Comparison of ENCODE assay signal across 9 cellular contexts in the genomic region with DNA sequence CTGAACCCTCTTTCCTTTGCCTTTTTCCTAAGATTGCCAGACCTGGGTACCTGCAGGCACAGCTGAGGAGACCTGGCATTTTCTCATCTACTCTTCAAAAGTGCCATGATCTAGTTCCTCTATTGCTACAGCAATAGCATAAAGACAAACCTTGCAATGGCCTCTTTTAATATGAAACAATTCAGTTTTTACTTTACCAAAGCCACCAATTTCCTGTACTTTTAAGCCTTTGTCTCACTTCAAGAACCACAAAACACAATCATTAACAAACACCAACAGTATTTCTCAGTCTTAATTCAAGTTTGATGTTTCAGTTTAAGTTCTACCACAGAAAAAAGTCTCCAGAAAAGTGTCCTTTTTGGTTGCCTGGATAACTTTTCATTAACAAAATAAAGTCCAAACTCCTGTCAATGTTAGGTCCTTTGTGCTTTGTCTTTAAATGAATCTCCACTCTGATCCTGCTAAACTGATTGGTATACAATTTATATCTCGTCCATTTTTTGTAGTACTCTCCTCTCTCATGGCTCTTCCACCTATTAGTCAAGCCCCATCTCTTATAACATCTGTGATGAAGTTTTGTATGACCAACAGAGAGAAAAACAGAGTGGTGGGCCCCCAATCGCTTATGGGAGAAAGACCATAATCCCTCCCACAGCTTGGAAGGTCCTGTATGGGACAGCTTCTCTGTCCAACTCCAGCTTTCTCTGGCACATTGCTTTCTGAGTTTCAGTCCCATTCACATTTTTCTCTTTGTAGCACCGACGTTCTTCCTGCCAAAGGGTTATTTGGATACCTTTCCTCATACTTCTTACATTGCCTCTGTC. TPM values are rescaled to one million over a fixed set of nuclear protein-coding genes. Genes with fewer than 3 reads are reported as not detected.
DNase-seq lines count a peak whose midpoint lies in the region; ATAC-seq and TF ChIP-seq lines count a peak whose summit lies in the region.
"Had no signal": no experiment of that assay in that cellular context is flagged by ENCODE, and none has a peak within 500 bp of the region (broad histone marks: within the 10 kb centered on the region; RNA-seq: fewer than 3 reads in every experiment).

No MANE protein-coding gene starts in this region.

- no peaks in the 10 kb centered on the region for H3K27me3 Mint-ChIP-seq in activated CD4-positive, alpha-beta T cell treated with anti-CD3 and anti-CD28 coated beads, Interleukin-2, amount 10 ng/mL, durations not matched to agents 24 days and 14 days
- no peaks in the 10 kb centered on the region for H3K27me3 Mint-ChIP-seq in HFFc6 (ENCODE audit: insufficient read depth)

- peak; percentile 84 for ATAC-seq in HG02759 (IDR thresholded peaks at IDR 0.05; ENCODE audit: unreplicated experiment)
- peak; percentile 83 for ATAC-seq in stimulated activated effector memory CD8-positive, alpha-beta T cell treated with anti-CD3 and anti-CD28 coated beads, Interleukin-12 subunit alpha, Interleukin-12 subunit beta, amount 100 ng/mL, for 72 hours
- ATAC-seq: A549 had no signal

- peak overlapping the region; percentile 95 for H3K27ac Mint-ChIP-seq in activated CD4-positive, alpha-beta T cell treated with anti-CD3 and anti-CD28 coated beads, Interleukin-2, amount 10 ng/mL, durations not matched to agents 24 days and 14 days
- peak overlapping the region; percentile 74 for H3K27ac Mint-ChIP-seq in stimulated activated effector memory CD8-positive, alpha-beta T cell treated with anti-CD3 and anti-CD28 coated beads, Interleukin-12 subunit alpha, Interleukin-12 subunit beta, amount 100 ng/mL, for 72 hours
- no peak overlapping the region for H3K27ac Mint-ChIP-seq in HFFc6

- H3K36me3 ChIP-seq in KOPT-K1 (ENCODE audit: insufficient read depth, low read length): no peaks in the 10 kb centered on the region

- peak; percentile 67 for DNase-seq in activated CD4-positive, alpha-beta T cell treated with anti-CD3 and anti-CD28 coated beads, Interleukin-2, amount 10 ng/mL, durations not matched to agents 24 days and 14 days
- no peak for DNase-seq in activated CD4-positive, alpha-beta T cell treated with anti-CD3 and anti-CD28 coated beads, Interleukin-2, amount 50 U/mL, for 1 hour
- peak in 1 of 2 donors; percentile 60 for DNase-seq in stimulated activated effector memory CD8-positive, alpha-beta T cell treated with anti-CD3 and anti-CD28 coated beads, Interleukin-12 subunit alpha, Interleukin-12 subunit beta, amount 100 ng/mL, for 72 hours (ENCODE audit: low spot score in 2 of 2)
- no peak for DNase-seq in RKO (ENCODE audit: low spot score)
- DNase-seq in effector CD4-positive, alpha-beta T cell: no peak
- DNase-seq in HFFc6: no peak

- peaks cover 24% of the 10 kb centered on the region for H3K9me3 Mint-ChIP-seq in activated CD4-positive, alpha-beta T cell treated with anti-CD3 and anti-CD28 coated beads, Interleukin-2, amount 10 ng/mL, durations not matched to agents 24 days and 14 days
- peaks cover under 1% of the 10 kb centered on the region for H3K9me3 Mint-ChIP-seq in stimulated activated effector memory CD8-positive, alpha-beta T cell treated with anti-CD3 and anti-CD28 coated beads, Interleukin-12 subunit alpha, Interleukin-12 subunit beta, amount 100 ng/mL, for 72 hours
- no peaks in the 10 kb centered on the region; the same call in 1 of the 2 replicates for H3K9me3 Mint-ChIP-seq in HFFc6

- peaks cover 16% of the 10 kb centered on the region for H3K36me3 Mint-ChIP-seq in activated CD4-positive, alpha-beta T cell treated with anti-CD3 and anti-CD28 coated beads, Interleukin-2, amount 10 ng/mL, durations not matched to agents 24 days and 14 days (ENCODE audit: low read depth)
- peaks cover 5% of the 10 kb centered on the region for H3K36me3 Mint-ChIP-seq in stimulated activated effector memory CD8-positive, alpha-beta T cell treated with anti-CD3 and anti-CD28 coated beads, Interleukin-12 subunit alpha, Interleukin-12 subunit beta, amount 100 ng/mL, for 72 hours
- no peaks in the 10 kb centered on the region for H3K36me3 Mint-ChIP-seq in HFFc6 (ENCODE audit: low read depth)

- peaks cover 26% of the 10 kb centered on the region for H3K9me3 ChIP-seq in KOPT-K1 (ENCODE audit: insufficient read depth, low read length, poor library complexity, severe bottlenecking)
- H3K9me3 ChIP-seq: A549 had no signal

- H3K4me3 Mint-ChIP-seq in activated CD4-positive, alpha-beta T cell treated with anti-CD3 and anti-CD28 coated beads, Interleukin-2, amount 10 ng/mL, durations not matched to agents 24 days and 14 days: peak overlapping the region; percentile 67
- peak overlapping the region; percentile 61 for H3K4me3 Mint-ChIP-seq in stimulated activated effector memory CD8-positive, alpha-beta T cell treated with anti-CD3 and anti-CD28 coated beads, Interleukin-12 subunit alpha, Interleukin-12 subunit beta, amount 100 ng/mL, for 72 hours
- no peak overlapping the region for H3K4me3 Mint-ChIP-seq in HFFc6

- no peak for TF ChIP-seq CTCF in HFFc6 (IDR thresholded peaks at IDR 0.05)

- H3K27ac ChIP-seq in KOPT-K1 (ENCODE audit: low read depth, low read length, poor library complexity, severe bottlenecking): peak overlapping the region; percentile 96
- H3K27ac ChIP-seq: A549 had no signal

- intact Hi-C loops in activated CD4-positive, alpha-beta T cell treated with anti-CD3 and anti-CD28 coated beads, Interleukin-2, amount 10 ng/mL, durations not matched to agents 24 days and 14 days (cut with micrococcal nuclease): loop anchor here (1.0 to 2.0 kb wide), 4 partner anchors 10 to 43 kb away; no protein-coding TSS in a partner anchor

- H3K4me1 Mint-ChIP-seq in activated CD4-positive, alpha-beta T cell treated with anti-CD3 and anti-CD28 coated beads, Interleukin-2, amount 10 ng/mL, durations not matched to agents 24 days and 14 days: peaks cover 55% of the 10 kb centered on the region
- peaks cover 41% of the 10 kb centered on the region for H3K4me1 Mint-ChIP-seq in stimulated activated effector memory CD8-positive, alpha-beta T cell treated with anti-CD3 and anti-CD28 coated beads, Interleukin-12 subunit alpha, Interleukin-12 subunit beta, amount 100 ng/mL, for 72 hours
- H3K4me1 Mint-ChIP-seq in HFFc6 (ENCODE audit: low read depth): peaks cover 19% of the 10 kb centered on the region

RNA-seq across cellular contexts. Expression of gene THEMIS, which starts 50.5 kb away (rescaled TPM):
- total RNA-seq in activated CD4-positive, alpha-beta T cell treated with anti-CD3 and anti-CD28 coated beads, Interleukin-2, amount 10 ng/mL, durations not matched to agents 24 days and 14 days: 14.3 and 15.3 TPM in 2 replicates
- under 1 TPM; 0.12 to 0.28 (median 0.25) TPM for total RNA-seq in HFFc6 (2021; fragmentation: NEBNext Ultra II Directional; extraction: Animal tissue kit (Norgen Biotek cat#: 25700))

Comparison
In these comparisons a context has a peak if more than half of its experiments do, and no peak if none do; other contexts are left out.
1. RNA of gene THEMIS, which starts 50.5 kb away (total RNA-seq): 14.3 to 15.3 TPM in activated CD4-positive, alpha-beta T cell treated with anti-CD3 and anti-CD28 coated beads, Interleukin-2, amount 10 ng/mL, durations not matched to agents 24 days and 14 days; 0.12 to 0.28 TPM in HFFc6; every median in the first group is over 10 times any median in the second.